Comparison of ENCODE assay signal across 8 cellular contexts in the genomic region with DNA sequence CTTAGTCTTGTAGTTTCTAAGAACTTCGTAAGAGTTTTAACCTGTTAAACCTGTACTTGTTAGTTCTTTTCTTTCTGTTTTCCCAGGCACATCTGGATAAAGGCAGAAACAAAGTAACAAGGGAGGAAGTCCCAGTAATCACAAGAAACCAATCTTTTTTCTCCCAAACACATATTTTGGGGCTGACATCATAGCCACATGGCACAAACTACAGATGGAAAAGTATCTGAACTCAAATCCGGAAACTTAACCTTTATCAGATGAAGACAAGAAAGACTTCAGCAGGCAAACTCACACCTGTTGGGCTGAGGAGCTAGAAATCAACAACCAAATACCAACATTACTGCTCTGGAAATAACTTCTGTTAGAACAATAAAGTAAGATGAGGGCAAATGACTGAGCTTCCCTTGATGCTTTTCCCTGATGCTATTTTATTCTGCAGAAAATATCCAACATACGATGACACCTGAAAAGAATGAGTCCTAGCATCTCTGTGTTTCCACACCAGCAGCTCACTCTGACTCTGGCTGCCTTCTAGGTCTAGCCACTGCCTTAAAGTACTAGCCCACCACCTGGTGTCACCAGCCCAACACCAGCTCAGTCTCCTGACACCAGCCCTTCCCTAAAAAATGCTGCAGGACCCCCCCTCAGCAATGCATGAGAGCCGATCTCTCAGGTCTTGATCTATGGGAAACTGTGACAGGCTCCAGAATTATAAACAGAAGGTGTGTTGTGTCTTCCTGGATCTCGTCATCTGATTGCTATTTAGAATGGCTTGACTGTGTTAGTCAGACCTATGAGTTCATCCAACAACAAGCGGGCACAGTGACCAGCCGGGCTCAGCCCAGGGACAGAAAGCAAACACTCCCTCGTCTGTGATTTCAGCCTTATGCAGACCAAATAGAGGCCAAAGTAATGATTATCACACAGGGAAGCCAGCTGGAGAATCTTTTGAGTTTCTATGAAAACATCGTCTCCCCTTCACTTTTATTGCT.
DNase-seq lines count a peak whose midpoint lies in the region; ATAC-seq and TF ChIP-seq lines count a peak whose summit lies in the region.
"Had no signal": no experiment of that assay in that cellular context is flagged by ENCODE, and none has a peak within 500 bp of the region (broad histone marks: within the 10 kb centered on the region; RNA-seq: fewer than 3 reads in every experiment).

No MANE protein-coding gene starts in this region.

- H3K4me1 ChIP-seq in HUES64 (ENCODE audit: insufficient read depth, low read length) (peaks cover 24% of the 10 kb centered on the region; the same call in 1 of the 2 replicates), left lung (peaks cover 5 to 8% of the 10 kb centered on the region in 2 donors), upper lobe of left lung (peaks cover 0 to 10% (median 0%) of the 10 kb centered on the region in 4 donors)

- peak overlapping the region; percentile 19; the same call in 1 of the 2 replicates for H3K9ac ChIP-seq in HUES64 (ENCODE audit: low read depth, low read length)

- TF ChIP-seq EP300 in upper lobe of left lung (IDR thresholded peaks at IDR 0.05): no peak

- peak overlapping the region; percentile 23 for H3K27ac Mint-ChIP-seq in central memory CD8-positive, alpha-beta T cell (ENCODE audit: low read depth)

- ATAC-seq in central memory CD8-positive, alpha-beta T cell (replicated peaks; ENCODE audit: extremely low read depth, poor library complexity, severe bottlenecking): no peak
- ATAC-seq in left lung (peak; percentile 80), upper lobe of left lung (ENCODE audit: low FRiP score in 2 of 2) (peak; percentile 22 to 85), HG03095 (IDR thresholded peaks at IDR 0.05; ENCODE audit: unreplicated experiment) (no peak)

- no peak overlapping the region for H3K27ac ChIP-seq in HUES64 (ENCODE audit: low read depth, low read length)
- H3K27ac ChIP-seq in left lung: peak overlapping the region; percentile 33 to 53
- H3K27ac ChIP-seq in upper lobe of left lung: peak overlapping the region in 3 of 4 donors; percentile 4 to 53 (median 44)
- H3K27ac ChIP-seq: VCaP had no signal

- no peak overlapping the region for H3K4me3 Mint-ChIP-seq in central memory CD8-positive, alpha-beta T cell

- H3K27me3 ChIP-seq in HUES64 (ENCODE audit: insufficient read depth, low read length) (no peaks in the 10 kb centered on the region), left lung (no peaks in the 10 kb centered on the region), upper lobe of left lung (no peaks in the 10 kb centered on the region)

- intact Hi-C loops in left lung (cut with DNase I): no loop called here

- TF ChIP-seq CTCF in left lung (IDR thresholded peaks at IDR 0.05): no peak
- no peak for TF ChIP-seq CTCF in upper lobe of left lung (IDR thresholded peaks at IDR 0.05)

- H3K4me1 Mint-ChIP-seq in central memory CD8-positive, alpha-beta T cell: peaks cover 19% of the 10 kb centered on the region

- H3K27me3 Mint-ChIP-seq in central memory CD8-positive, alpha-beta T cell: no peaks in the 10 kb centered on the region

- no peak for TF ChIP-seq POLR2A in upper lobe of left lung (IDR thresholded peaks at IDR 0.05)

- H3K4me3 ChIP-seq in HUES64 (ENCODE audit: low read length) (no peak overlapping the region), left lung (no peak overlapping the region), upper lobe of left lung (no peak overlapping the region)

- H3K36me3 Mint-ChIP-seq in central memory CD8-positive, alpha-beta T cell (ENCODE audit: insufficient read depth): peaks cover 5% of the 10 kb centered on the region

- no peak for DNase-seq in central memory CD8-positive, alpha-beta T cell (ENCODE audit: low spot score in 2 of 2)
- DNase-seq in left lung (no peak), upper lobe of left lung (no peak), germinal center (ENCODE audit: low spot score) (no peak), putamen (ENCODE audit: low spot score) (no peak)

- H3K9me3 Mint-ChIP-seq in central memory CD8-positive, alpha-beta T cell: no peaks in the 10 kb centered on the region

- WGBS in HUES64: 82% methylated on average over 9 of the region's 9 CpGs
- 70 to 80% methylated on average over 8 to 9 of the region's 9 CpGs for WGBS in upper lobe of left lung, 2 donors

- H3K36me3 ChIP-seq in HUES64 (ENCODE audit: insufficient read depth, low read length) (no peaks in the 10 kb centered on the region), left lung (no peaks in the 10 kb centered on the region), upper lobe of left lung (no peaks in the 10 kb centered on the region)

- H3K9me3 ChIP-seq in HUES64 (ENCODE audit: insufficient read depth, low read depth, low read length): no peaks in the 10 kb centered on the region
- H3K9me3 ChIP-seq in left lung: no peaks in the 10 kb centered on the region
- H3K9me3 ChIP-seq in upper lobe of left lung: no peaks in the 10 kb centered on the region

Comparison
In these comparisons a context has a peak if more than half of its experiments do, and no peak if none do; other contexts are left out.
1. ATAC-seq: peak in left lung (single experiment) and upper lobe of left lung (2 of 2); none in central memory CD8-positive, alpha-beta T cell (single experiment) and HG03095 (single experiment).